Comparison of ENCODE assay signal across 20 cellular contexts in the genomic region with DNA sequence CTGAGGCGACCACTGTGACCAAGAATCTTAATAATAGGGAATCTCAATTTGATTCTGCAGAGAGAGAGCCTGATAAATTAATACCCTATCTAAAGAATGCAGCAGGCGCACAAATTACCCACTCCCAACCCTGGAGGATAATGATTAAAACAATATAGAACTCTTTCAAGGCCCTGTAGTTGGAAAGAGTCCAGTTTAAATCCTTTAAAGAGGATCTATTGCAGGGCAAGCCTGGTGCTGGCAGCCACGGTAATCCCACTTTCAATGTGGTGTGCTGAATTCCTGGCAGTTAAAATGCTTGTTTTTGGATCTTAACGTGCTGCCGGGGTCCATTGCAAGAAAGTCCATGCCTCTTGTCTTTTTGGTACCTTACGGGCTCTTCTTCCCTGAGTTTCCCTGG. TPM values are rescaled to one million over a fixed set of nuclear protein-coding genes. Genes with fewer than 3 reads are reported as not detected.
DNase-seq lines count a peak whose midpoint lies in the region; ATAC-seq and TF ChIP-seq lines count a peak whose summit lies in the region.
"Had no signal": no experiment of that assay in that cellular context is flagged by ENCODE, and none has a peak within 500 bp of the region (broad histone marks: within the 10 kb centered on the region; RNA-seq: fewer than 3 reads in every experiment).

No MANE protein-coding gene starts in this region.

- H3K9me3 ChIP-seq in skeletal muscle tissue (ENCODE audit: control insufficient read depth in 3 of 3, low read length in 3 of 3): no peaks in the 10 kb centered on the region
- H3K9me3 ChIP-seq: neutrophil had no signal

- H3K4me1 ChIP-seq in skeletal muscle tissue (ENCODE audit: control insufficient read depth in 3 of 3, insufficient read depth in 3 of 3, low read length in 3 of 3): peaks cover 33 to 52% (median 40%) of the 10 kb centered on the region in 3 donors

- H3K9me3 Mint-ChIP-seq in glutamatergic neuron (ENCODE audit: unreplicated experiment): peaks cover 5% of the 10 kb centered on the region
- H3K9me3 Mint-ChIP-seq: CD8-positive, alpha-beta memory T cell had no signal

- peaks cover 7% of the 10 kb centered on the region for H3K27me3 Mint-ChIP-seq in glutamatergic neuron (ENCODE audit: unreplicated experiment)
- H3K27me3 Mint-ChIP-seq: stimulated activated naive CD8-positive, alpha-beta T cell treated with anti-CD3 and anti-CD28 coated beads, Interleukin-15, amount 100 ng/mL, for 72 hours had no signal

- H3K4me1 Mint-ChIP-seq in glutamatergic neuron (ENCODE audit: low read depth, unreplicated experiment): peaks cover 33% of the 10 kb centered on the region

- no peaks in the 10 kb centered on the region for H3K36me3 Mint-ChIP-seq in glutamatergic neuron (ENCODE audit: unreplicated experiment)

- 0 out of 2 replicates have a peak overlapping the region, but pooled peaks have one; percentile 7 for H3K27ac ChIP-seq in VCaP
- H3K27ac ChIP-seq in skeletal muscle tissue (ENCODE audit: low read depth, low read length): peak overlapping the region; percentile 42
- H3K27ac ChIP-seq: neutrophil had no signal

- ATAC-seq in HG02763 (IDR thresholded peaks at IDR 0.05; ENCODE audit: unreplicated experiment): no peak
- ATAC-seq: K562, PC-3 had no signal

- no peak for TF ChIP-seq CTCF in VCaP (conservative IDR thresholded peaks at IDR 0.05)
- no peak for TF ChIP-seq CTCF in glutamatergic neuron (IDR thresholded peaks at IDR 0.05; ENCODE audit: partially characterized antibody, unreplicated experiment)
- TF ChIP-seq CTCF in lower leg skin (IDR thresholded peaks at IDR 0.05): no peak

- no peak for TF ChIP-seq POLR2A in lower leg skin (IDR thresholded peaks at IDR 0.05)

- no peaks in the 10 kb centered on the region for H3K27me3 ChIP-seq in skeletal muscle tissue (ENCODE audit: control insufficient read depth in 3 of 3, insufficient read depth in 3 of 3, low read length in 3 of 3)
- H3K27me3 ChIP-seq: neutrophil had no signal

- no peak overlapping the region for H3K9ac ChIP-seq in skeletal muscle tissue (ENCODE audit: low read depth in 1 of 3, low read length in 3 of 3)

- WGBS in lower leg skin, 2 donors: 53 to 62% methylated on average over 6 of the region's 6 CpGs

- peak overlapping the region; percentile 69 for H3K27ac Mint-ChIP-seq in glutamatergic neuron (ENCODE audit: unreplicated experiment)

- no peak overlapping the region for H3K4me3 Mint-ChIP-seq in glutamatergic neuron (ENCODE audit: unreplicated experiment)

- peak; percentile 13 for DNase-seq in NCI-H1092 treated with DMSO at 0.1 percent for 48 hours (lab: John Stamatoyannopoulos, UW)
- DNase-seq in NCI-H1092 (lab: John Stamatoyannopoulos, UW): no peak
- no peak for DNase-seq in glutamatergic neuron
- no peak for DNase-seq in NK-92 (lab: John Stamatoyannopoulos, UW; ENCODE audit: unreplicated experiment)
- DNase-seq in lower leg skin (ENCODE audit: low spot score in 2 of 2): no peak
- DNase-seq: 8988T; activated gamma-delta T cell treated with Interleukin-2 at 50 U/mL for 16 hours; CD8-positive, alpha-beta memory T cell; foreskin fibroblast; mammary epithelial cell; NCI-H1436; NCI-H510A; PC-3; small intestine; stimulated activated naive CD8-positive, alpha-beta T cell treated with anti-CD3 and anti-CD28 coated beads, Interleukin-15, amount 100 ng/mL, for 72 hours had no signal

- H3K4me3 ChIP-seq in skeletal muscle tissue (ENCODE audit: low read length in 3 of 3) (peak overlapping the region in 1 of 3 donors; percentile 1), lower leg skin (ENCODE audit: low read depth, poor library complexity, severe bottlenecking) (no peak overlapping the region)
- H3K4me3 ChIP-seq: K562 had no signal

- peaks cover 0 to 6% (median 5%) of the 10 kb centered on the region in 3 donors for H3K36me3 ChIP-seq in skeletal muscle tissue (ENCODE audit: control insufficient read depth in 3 of 3, insufficient read depth in 3 of 3, low read length in 3 of 3)

- intact Hi-C loops in lower leg skin (cut with DNase I; ENCODE audit: low total_unique reads): no loop called here

RNA-seq across cellular contexts. Expression of a gene that starts 20.5 kb away (rescaled TPM):
- 245 TPM for total RNA-seq in glutamatergic neuron (ENCODE audit: unreplicated experiment)
- total RNA-seq in skeletal muscle tissue: 110 TPM
- 10 to 100 TPM; 53.0 to 82.0 (median 63.3) TPM for total RNA-seq in lower leg skin
